1 cellular context compared by ENCODE assay signal in the genomic region with DNA sequence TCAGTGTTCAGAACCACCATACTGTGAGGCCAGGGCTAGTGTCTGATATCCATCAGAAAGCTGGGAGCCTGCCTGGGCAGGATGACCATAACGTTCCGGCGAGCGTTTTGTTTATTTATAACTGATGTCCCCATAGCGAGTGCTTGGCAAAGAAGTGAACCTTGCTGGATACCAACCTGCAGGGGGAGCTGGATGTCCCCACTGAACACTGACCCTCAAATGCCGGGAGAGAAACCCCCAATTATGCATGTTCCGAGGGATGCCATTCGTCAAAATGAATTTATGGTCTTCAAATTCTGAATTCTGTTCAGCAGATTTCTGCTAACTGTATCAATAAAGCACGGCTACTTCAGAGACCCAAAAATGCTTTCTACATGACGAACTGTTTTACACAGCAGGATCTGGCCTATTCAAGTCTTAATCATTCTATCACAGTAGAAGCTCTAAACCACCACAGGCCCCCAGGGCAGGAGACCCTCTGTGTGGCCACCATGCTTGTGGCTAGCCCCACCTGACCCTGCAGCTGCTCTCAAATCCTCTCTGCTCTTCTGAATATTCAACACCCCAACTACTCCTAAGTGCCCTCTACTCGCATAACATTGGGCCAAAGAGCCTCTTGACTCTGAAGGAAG.
TF ChIP-seq lines count a peak whose summit lies in the region.

No MANE protein-coding gene starts in this region.

TF ChIP-seq in SK-N-SH, 30 proteins besides CTCF, POLR2A, EP300 and RAD21 (continued from another document):
- TF ChIP-seq EZH2phosphoT487 (IDR thresholded peaks at IDR 0.05; ENCODE audit: borderline replicate concordance, low read depth): no peak
- TF ChIP-seq YY1 (IDR thresholded peaks at IDR 0.05; ENCODE audit: low read depth): 0 out of 2 replicates have a peak, but pooled peaks have one; percentile 14
- TF ChIP-seq RCOR1 (IDR thresholded peaks at IDR 0.05; ENCODE audit: low read length): no peak
- no peak for TF ChIP-seq POLR2AphosphoS5 (IDR thresholded peaks at IDR 0.05; ENCODE audit: low read depth, low read length)
- no peak for TF ChIP-seq FOXJ3 (CRISPR knock-in tag; IDR thresholded peaks at IDR 0.05)
- no peak for TF ChIP-seq RXRA (IDR thresholded peaks at IDR 0.05; ENCODE audit: borderline replicate concordance, low read depth)
- TF ChIP-seq ELF1 (IDR thresholded peaks at IDR 0.05): no peak
- TF ChIP-seq FOSL2 (IDR thresholded peaks at IDR 0.05; ENCODE audit: borderline replicate concordance, low read depth): no peak
- TF ChIP-seq NRF1 (IDR thresholded peaks at IDR 0.05; ENCODE audit: low read depth, low read length): no peak
- TF ChIP-seq, protein P1, sequence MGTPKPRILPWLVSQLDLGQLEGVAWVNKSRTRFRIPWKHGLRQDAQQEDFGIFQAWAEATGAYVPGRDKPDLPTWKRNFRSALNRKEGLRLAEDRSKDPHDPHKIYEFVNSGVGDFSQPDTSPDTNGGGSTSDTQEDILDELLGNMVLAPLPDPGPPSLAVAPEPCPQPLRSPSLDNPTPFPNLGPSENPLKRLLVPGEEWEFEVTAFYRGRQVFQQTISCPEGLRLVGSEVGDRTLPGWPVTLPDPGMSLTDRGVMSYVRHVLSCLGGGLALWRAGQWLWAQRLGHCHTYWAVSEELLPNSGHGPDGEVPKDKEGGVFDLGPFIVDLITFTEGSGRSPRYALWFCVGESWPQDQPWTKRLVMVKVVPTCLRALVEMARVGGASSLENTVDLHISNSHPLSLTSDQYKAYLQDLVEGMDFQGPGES (IDR thresholded peaks at IDR 0.05; ENCODE audit: low read depth, low read length): no peak
- TF ChIP-seq SIN3A (IDR thresholded peaks at IDR 0.05; ENCODE audit: borderline replicate concordance, low read depth, low read length): no peak
- TF ChIP-seq JUND (IDR thresholded peaks at IDR 0.05): no peak
- TF ChIP-seq, protein P2, sequence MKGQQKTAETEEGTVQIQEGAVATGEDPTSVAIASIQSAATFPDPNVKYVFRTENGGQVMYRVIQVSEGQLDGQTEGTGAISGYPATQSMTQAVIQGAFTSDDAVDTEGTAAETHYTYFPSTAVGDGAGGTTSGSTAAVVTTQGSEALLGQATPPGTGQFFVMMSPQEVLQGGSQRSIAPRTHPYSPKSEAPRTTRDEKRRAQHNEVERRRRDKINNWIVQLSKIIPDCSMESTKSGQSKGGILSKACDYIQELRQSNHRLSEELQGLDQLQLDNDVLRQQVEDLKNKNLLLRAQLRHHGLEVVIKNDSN (IDR thresholded peaks at IDR 0.05; ENCODE audit: borderline replicate concordance, low read depth): no peak
- TF ChIP-seq TEAD4 (IDR thresholded peaks at IDR 0.05; ENCODE audit: borderline replicate concordance, insufficient read depth): no peak
- no peak for TF ChIP-seq FOXM1 (IDR thresholded peaks at IDR 0.05; ENCODE audit: low read depth)
- no peak for TF ChIP-seq TAF1 (IDR thresholded peaks at IDR 0.05; ENCODE audit: borderline replicate concordance, low read depth, low read length)
- peak; percentile 63 for TF ChIP-seq SMC3 (IDR thresholded peaks at IDR 0.05; ENCODE audit: low read depth, low read length)
- TF ChIP-seq, protein P3, sequence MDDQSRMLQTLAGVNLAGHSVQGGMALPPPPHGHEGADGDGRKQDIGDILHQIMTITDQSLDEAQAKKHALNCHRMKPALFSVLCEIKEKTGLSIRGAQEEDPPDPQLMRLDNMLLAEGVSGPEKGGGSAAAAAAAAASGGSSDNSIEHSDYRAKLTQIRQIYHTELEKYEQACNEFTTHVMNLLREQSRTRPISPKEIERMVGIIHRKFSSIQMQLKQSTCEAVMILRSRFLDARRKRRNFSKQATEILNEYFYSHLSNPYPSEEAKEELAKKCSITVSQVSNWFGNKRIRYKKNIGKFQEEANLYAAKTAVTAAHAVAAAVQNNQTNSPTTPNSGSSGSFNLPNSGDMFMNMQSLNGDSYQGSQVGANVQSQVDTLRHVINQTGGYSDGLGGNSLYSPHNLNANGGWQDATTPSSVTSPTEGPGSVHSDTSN (IDR thresholded peaks at IDR 0.05): no peak
- no peak for TF ChIP-seq RFX5 (IDR thresholded peaks at IDR 0.05; ENCODE audit: low read length)
- TF ChIP-seq, protein P4, sequence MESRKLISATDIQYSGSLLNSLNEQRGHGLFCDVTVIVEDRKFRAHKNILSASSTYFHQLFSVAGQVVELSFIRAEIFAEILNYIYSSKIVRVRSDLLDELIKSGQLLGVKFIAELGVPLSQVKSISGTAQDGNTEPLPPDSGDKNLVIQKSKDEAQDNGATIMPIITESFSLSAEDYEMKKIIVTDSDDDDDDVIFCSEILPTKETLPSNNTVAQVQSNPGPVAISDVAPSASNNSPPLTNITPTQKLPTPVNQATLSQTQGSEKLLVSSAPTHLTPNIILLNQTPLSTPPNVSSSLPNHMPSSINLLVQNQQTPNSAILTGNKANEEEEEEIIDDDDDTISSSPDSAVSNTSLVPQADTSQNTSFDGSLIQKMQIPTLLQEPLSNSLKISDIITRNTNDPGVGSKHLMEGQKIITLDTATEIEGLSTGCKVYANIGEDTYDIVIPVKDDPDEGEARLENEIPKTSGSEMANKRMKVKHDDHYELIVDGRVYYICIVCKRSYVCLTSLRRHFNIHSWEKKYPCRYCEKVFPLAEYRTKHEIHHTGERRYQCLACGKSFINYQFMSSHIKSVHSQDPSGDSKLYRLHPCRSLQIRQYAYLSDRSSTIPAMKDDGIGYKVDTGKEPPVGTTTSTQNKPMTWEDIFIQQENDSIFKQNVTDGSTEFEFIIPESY (IDR thresholded peaks at IDR 0.05; ENCODE audit: borderline replicate concordance, low read depth): no peak
